Comparison of ENCODE assay signal across 29 cellular contexts in genomic region chr14:63452796-63453195, GRCh38.
"Had no signal": no experiment of that assay in that cellular context is flagged by ENCODE, and none has a peak within 500 bp of the region (broad histone marks: within the 10 kb centered on the region; RNA-seq: fewer than 3 reads in every experiment).

No MANE protein-coding gene starts in this region.

- H3K4me1 ChIP-seq: colonic mucosa had no signal

- H3K36me3 ChIP-seq: cardiac muscle cell, colonic mucosa, gastrocnemius medialis, left ventricle myocardium inferior, upper lobe of right lung had no signal

- H3K27me3 ChIP-seq: cardiac muscle cell, colonic mucosa, esophagus squamous epithelium, gastrocnemius medialis, right lobe of liver, upper lobe of right lung had no signal

- ATAC-seq: activated naive CD8-positive, alpha-beta T cell treated with anti-CD3 and anti-CD28 coated beads, Interleukin-2, amount 50 U/mL, for 24 hours; activated T-helper 17 cell treated with anti-CD3 and anti-CD28 coated beads, Interleukin-2, amount 50 U/mL, for 72 hours; naive thymus-derived CD4-positive, alpha-beta T cell; stimulated activated naive CD8-positive, alpha-beta T cell treated with anti-CD3 and anti-CD28 coated beads, Interleukin-15, Interleukin-2, amounts not matched to agents 100 U/mL and 50 U/mL, for 24 hours had no signal

- H3K27ac ChIP-seq: colonic mucosa, epithelial cell of prostate, esophagus squamous epithelium, right lobe of liver, skin epidermis, upper lobe of right lung, VCaP had no signal

- DNase-seq: activated CD4-positive, alpha-beta T cell treated with anti-CD3 and anti-CD28 coated beads for 4 hours; activated CD4-positive, alpha-beta T cell treated with anti-CD3 and anti-CD28 coated beads, Interleukin-2, amount 50 U/mL, for 4 hours; activated CD8-positive, alpha-beta memory T cell treated with anti-CD3 and anti-CD28 coated beads for 24 hours; activated gamma-delta T cell treated with Interleukin-2 at 50 U/mL for 16 hours; activated naive CD4-positive, alpha-beta T cell treated with anti-CD3 and anti-CD28 coated beads, Interleukin-2, amount 50 U/mL, for 16 hours; activated naive CD8-positive, alpha-beta T cell treated with anti-CD3 and anti-CD28 coated beads, Interleukin-2, amount 50 U/mL, for 24 hours; activated T-cell treated with anti-CD3 and anti-CD28 coated beads, Interleukin-2, amount 50 U/mL, for 24 hours; amygdala; cerebellar nuclear complex; colonic mucosa; effector CD8-positive, alpha-beta T cell; esophagus squamous epithelium; gastrocnemius medialis; glutamatergic neuron; left ventricle myocardium inferior; mammary epithelial cell; naive thymus-derived CD4-positive, alpha-beta T cell; right lobe of liver; stimulated activated CD4-positive, alpha-beta T cell treated with anti-CD3 and anti-CD28 coated beads, Interleukin-12 subunit alpha, Interleukin-12 subunit beta, amount 100 ng/mL, for 4 hours; stimulated activated CD4-positive, alpha-beta T cell treated with anti-CD3 and anti-CD28 coated beads, Interleukin-4, amount 100 ng/mL, for 1 hour; stimulated activated naive CD8-positive, alpha-beta T cell treated with anti-CD3 and anti-CD28 coated beads, Interleukin-15, Interleukin-2, amounts not matched to agents 100 U/mL and 50 U/mL, for 24 hours; SW 1271; T-helper 9 cell; upper lobe of right lung had no signal

- H3K4me3 ChIP-seq: cardiac muscle cell, colonic mucosa, esophagus squamous epithelium, gastrocnemius medialis, left ventricle myocardium inferior, right lobe of liver, skin epidermis, upper lobe of right lung had no signal

- H3K9me3 ChIP-seq: colonic mucosa, esophagus squamous epithelium, gastrocnemius medialis, left ventricle myocardium inferior, right lobe of liver, upper lobe of right lung had no signal
